8 cellular contexts compared by ENCODE assay signal in the genomic region with DNA sequence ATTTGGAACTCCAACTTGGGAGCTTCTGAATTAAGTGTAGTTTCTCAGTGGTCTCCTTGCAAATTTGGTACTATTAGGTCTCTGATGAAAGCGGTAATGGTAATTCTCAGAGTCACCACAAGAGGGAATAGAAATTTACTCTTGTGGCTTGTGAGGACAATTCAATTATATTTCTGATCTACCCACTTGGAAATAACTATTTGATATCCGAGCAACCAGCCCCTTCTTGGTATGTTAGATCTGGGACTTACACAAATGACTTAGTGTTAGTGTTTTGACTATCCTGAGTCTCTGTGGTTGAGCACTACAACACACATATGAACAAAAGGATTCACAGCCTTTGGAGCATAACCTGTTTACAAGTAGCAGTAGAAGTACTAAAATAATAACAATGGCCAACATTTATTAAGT.
DNase-seq lines count a peak whose midpoint lies in the region; ATAC-seq and TF ChIP-seq lines count a peak whose summit lies in the region.

No MANE protein-coding gene starts in this region.

- 2% methylated on average over 2 of the region's 2 CpGs for WGBS in suprapubic skin

- TF ChIP-seq CTCF in GM12864 (IDR thresholded peaks at IDR 0.05; ENCODE audit: low read depth, low read length, missing control alignments) (peak; percentile 68), suprapubic skin (IDR thresholded peaks at IDR 0.05) (peak; percentile 58)

- no peak for TF ChIP-seq EP300 in suprapubic skin (IDR thresholded peaks at IDR 0.05)

- in situ Hi-C loops in ACHN (cut with HindIII; ENCODE audit: low pct_ligation_motif_present, low pct_unique_long_range_greater_than_20kb, low sequenced_read_pairs), result no loop called here

- no peak overlapping the region for H3K27ac ChIP-seq in suprapubic skin

- H3K9me3 ChIP-seq in adipocyte (ENCODE audit: control insufficient read depth, low read length) (no peaks in the 10 kb centered on the region), suprapubic skin (no peaks in the 10 kb centered on the region)

- peaks cover 3% of the 10 kb centered on the region for H3K4me1 ChIP-seq in adipocyte (ENCODE audit: control insufficient read depth, insufficient read depth, low read length)
- H3K4me1 ChIP-seq in suprapubic skin, result peaks cover 9% of the 10 kb centered on the region

- no peak overlapping the region for H3K9ac ChIP-seq in adipocyte (ENCODE audit: low read length)

- H3K4me3 ChIP-seq in GM12864 (ENCODE audit: low read depth, low read length) (no peak overlapping the region), adipocyte (ENCODE audit: low read length) (no peak overlapping the region), suprapubic skin (no peak overlapping the region)

- H3K36me3 ChIP-seq in adipocyte (ENCODE audit: control insufficient read depth, insufficient read depth, low read length, severe bottlenecking) (no peaks in the 10 kb centered on the region), suprapubic skin (no peaks in the 10 kb centered on the region)

- TF ChIP-seq POLR2A in suprapubic skin (IDR thresholded peaks at IDR 0.05), result no peak

- DNase-seq in ACHN, result peak; percentile 58
- DNase-seq in GM12864 (ENCODE audit: low read depth), result no peak
- DNase-seq in NCI-H2171 treated with DMSO at 0.1 percent for 48 hours (lab: John Stamatoyannopoulos, UW), result peak; percentile 54
- peak; percentile 83 for DNase-seq in adipocyte (ENCODE audit: low read depth)
- DNase-seq in iPS-NIHi11 (ENCODE audit: low spot score), result peak; percentile 48
- DNase-seq in suprapubic skin (ENCODE audit: low spot score in 2 of 2), result no peak

- H3K27me3 ChIP-seq in adipocyte (replicated peaks; ENCODE audit: control insufficient read depth, insufficient read depth, low read length) (no peaks in the 10 kb centered on the region), suprapubic skin (no peaks in the 10 kb centered on the region)

- ATAC-seq in GM18858 (IDR thresholded peaks at IDR 0.05; ENCODE audit: unreplicated experiment) (no peak), GM21367 (IDR thresholded peaks at IDR 0.05; ENCODE audit: unreplicated experiment) (no peak)

Comparison
In these comparisons a context has a peak if more than half of its experiments do, and no peak if none do; other contexts are left out.
1. DNase-seq: peak in ACHN (single experiment), NCI-H2171 treated with DMSO at 0.1 percent for 48 hours (single experiment), adipocyte (single experiment) and iPS-NIHi11 (single experiment); none in GM12864 (single experiment) and suprapubic skin (0 of 2).